In genomic region chr10:33815776-33816175, GRCh38 we compare ENCODE assay signal across 19 cellular contexts.
"Had no signal": no experiment of that assay in that cellular context is flagged by ENCODE, and none has a peak within 500 bp of the region (broad histone marks: within the 10 kb centered on the region; RNA-seq: fewer than 3 reads in every experiment).

No MANE protein-coding gene starts in this region.

- H3K9me3 Mint-ChIP-seq: stimulated activated memory B cell treated with anti-CD40 and anti-IgM and Interleukin-4, amounts not matched to agents 10 μg/mL and 1 μg/mL and 100 μg/mL, for 72 hours; stimulated activated naive CD8-positive, alpha-beta T cell treated with anti-CD3 and anti-CD28 coated beads, Interleukin-15, Interleukin-2, amounts not matched to agents 100 ng/mL and 50 ng/mL, for 24 hours had no signal

- H3K4me3 Mint-ChIP-seq: effector memory CD8-positive, alpha-beta T cell; nephron progenitor cell; stimulated activated memory B cell treated with anti-CD40 and anti-IgM and Interleukin-4, amounts not matched to agents 10 μg/mL and 1 μg/mL and 100 μg/mL, for 72 hours; stimulated activated naive CD8-positive, alpha-beta T cell treated with anti-CD3 and anti-CD28 coated beads, Interleukin-15, Interleukin-2, amounts not matched to agents 100 ng/mL and 50 ng/mL, for 24 hours had no signal

- H3K27ac Mint-ChIP-seq: effector memory CD8-positive, alpha-beta T cell; naive thymus-derived CD4-positive, alpha-beta T cell; nephron progenitor cell; stimulated activated memory B cell treated with anti-CD40 and anti-IgM and Interleukin-4, amounts not matched to agents 10 μg/mL and 1 μg/mL and 100 μg/mL, for 72 hours; stimulated activated naive CD8-positive, alpha-beta T cell treated with anti-CD3 and anti-CD28 coated beads, Interleukin-15, Interleukin-2, amounts not matched to agents 100 ng/mL and 50 ng/mL, for 24 hours had no signal

- H3K4me3 ChIP-seq: esophagus muscularis mucosa, gastrocnemius medialis, heart right ventricle, psoas muscle, spleen, tibial nerve, upper lobe of right lung, vagina had no signal

- H3K36me3 Mint-ChIP-seq: naive thymus-derived CD4-positive, alpha-beta T cell; stimulated activated memory B cell treated with anti-CD40 and anti-IgM and Interleukin-4, amounts not matched to agents 10 μg/mL and 1 μg/mL and 100 μg/mL, for 72 hours had no signal

- H3K27me3 Mint-ChIP-seq: stimulated activated memory B cell treated with anti-CD40 and anti-IgM and Interleukin-4, amounts not matched to agents 10 μg/mL and 1 μg/mL and 100 μg/mL, for 72 hours; stimulated activated naive CD8-positive, alpha-beta T cell treated with anti-CD3 and anti-CD28 coated beads, Interleukin-15, Interleukin-2, amounts not matched to agents 100 ng/mL and 50 ng/mL, for 24 hours had no signal

- DNase-seq: effector memory CD8-positive, alpha-beta T cell; gastrocnemius medialis; heart right ventricle; hypothalamus; mammary epithelial cell; naive thymus-derived CD4-positive, alpha-beta T cell; nephron progenitor cell; psoas muscle; retina; spleen; stimulated activated CD4-positive, alpha-beta T cell treated with anti-CD3 and anti-CD28 coated beads, Interleukin-15, amount 100 ng/mL, for 24 hours; stimulated activated CD4-positive, alpha-beta T cell treated with anti-CD3 and anti-CD28 coated beads, Interleukin-1b, Interleukin-23, amount 100 ng/mL, for 48 hours; stimulated activated CD4-positive, alpha-beta T cell treated with anti-CD3 and anti-CD28 coated beads, Interleukin-4, amount 100 ng/mL, for 24 hours; upper lobe of right lung had no signal
